Comparison of ENCODE assay signal across 22 cellular contexts in genomic region chr1:217010253-217010652, GRCh38.
"Had no signal": no experiment of that assay in that cellular context is flagged by ENCODE, and none has a peak within 500 bp of the region (broad histone marks: within the 10 kb centered on the region; RNA-seq: fewer than 3 reads in every experiment).

No MANE protein-coding gene starts in this region.

- H3K4me1 ChIP-seq: SJSA1 had no signal

- H3K36me3 ChIP-seq: SJSA1 had no signal

- ATAC-seq: activated naive CD4-positive, alpha-beta T cell treated with anti-CD3 and anti-CD28 coated beads, Interleukin-2, amount 50 U/mL, for 72 hours; activated naive CD8-positive, alpha-beta T cell treated with anti-CD3 and anti-CD28 coated beads, Interleukin-2, amount 50 U/mL, for 24 hours; activated T-cell treated with anti-CD3 and anti-CD28 coated beads, Interleukin-2, amount 50 U/mL, for 4 hours; SK-N-SH treated with all-trans-retinoic acid at 6 μM for 48 hours had no signal

- H3K27ac ChIP-seq: cardiac muscle cell, SJSA1 had no signal

- H3K27me3 ChIP-seq: cardiac muscle cell, SJSA1 had no signal

- DNase-seq: activated B cell treated with CpG ODN at 0.5 μM for 24 hours; activated CD4-positive, alpha-beta memory T cell treated with anti-CD3 and anti-CD28 coated beads for 36 hours; activated CD4-positive, alpha-beta T cell treated with anti-CD3 and anti-CD28 coated beads for 1 hour; activated CD4-positive, alpha-beta T cell treated with anti-CD3 and anti-CD28 coated beads, Interleukin-2, amount 10 ng/mL, durations not matched to agents 7 days and 5 days; activated CD8-positive, alpha-beta memory T cell treated with anti-CD3 and anti-CD28 coated beads for 24 hours; activated effector memory CD4-positive, alpha-beta T cell treated with anti-CD3 and anti-CD28 coated beads, Interleukin-2, amount 50 U/mL, for 16 hours; activated naive CD4-positive, alpha-beta T cell treated with Interleukin-2 at 50 U/mL for 16 hours; activated naive CD8-positive, alpha-beta T cell treated with anti-CD3 and anti-CD28 coated beads, Interleukin-2, amount 50 U/mL, for 24 hours; activated T-cell treated with anti-CD3 and anti-CD28 coated beads, Interleukin-2, amount 50 U/mL, for 4 hours; amniotic stem cell; cerebellar nuclear complex; NCI-H1105 treated with DMSO at 0.1 percent for 48 hours; NCI-H1436 treated with DMSO at 0.1 percent for 48 hours; NCI-H187; NCI-H2081; NCI-H446; NCI-H524; SHP77 had no signal

- H3K4me3 ChIP-seq: cardiac muscle cell, SJSA1 had no signal

- H3K9me3 ChIP-seq: SJSA1 had no signal
